ENCODE assay signal across 8 cellular contexts in genomic region chr13:29362849-29363604, GRCh38.
DNase-seq lines count a peak whose midpoint lies in the region; ATAC-seq and TF ChIP-seq lines count a peak whose summit lies in the region.

No MANE protein-coding gene starts in this region.

- peak; percentile 85 for TF ChIP-seq CTCF in PC-3 (conservative IDR thresholded peaks at IDR 0.05; ENCODE audit: low read depth, low read length)
- TF ChIP-seq CTCF in right atrium auricular region (IDR thresholded peaks at IDR 0.05): peak; percentile 87 to 89
- peak; percentile 66 to 96 (median 86) for TF ChIP-seq CTCF in sigmoid colon (IDR thresholded peaks at IDR 0.05)

- BruUV-seq in PC-3 (replicated peaks; lab: Mats Ljungman, UMichigan): no TSS peak

- H3K27me3 ChIP-seq in PC-3 (ENCODE audit: low read length): peaks cover 34% of the 10 kb centered on the region
- H3K27me3 ChIP-seq in right atrium auricular region: no peaks in the 10 kb centered on the region
- no peaks in the 10 kb centered on the region for H3K27me3 ChIP-seq in sigmoid colon

- no peak overlapping the region for H3K9ac ChIP-seq in PC-3 (ENCODE audit: low read length)

- H3K4me2 ChIP-seq in PC-3 (ENCODE audit: low read length): no peak overlapping the region

- no peaks in the 10 kb centered on the region for H3K9me2 ChIP-seq in PC-3 (replicated peaks; ENCODE audit: low read length)

- H3K9me3 ChIP-seq in PC-3 (ENCODE audit: low read length) (no peaks in the 10 kb centered on the region), right atrium auricular region (no peaks in the 10 kb centered on the region), sigmoid colon (no peaks in the 10 kb centered on the region)

- H3K36me3 ChIP-seq in PC-3 (ENCODE audit: low read depth, low read length): no peaks in the 10 kb centered on the region
- no peaks in the 10 kb centered on the region for H3K36me3 ChIP-seq in right atrium auricular region
- H3K36me3 ChIP-seq in sigmoid colon: no peaks in the 10 kb centered on the region

- DNase-seq in DMS53 (lab: John Stamatoyannopoulos, UW) (peak; percentile 80), HK-2 (ENCODE audit: unreplicated experiment) (peak; percentile 28), PC-3 (peak; percentile 69), amygdala (lab: John Stamatoyannopoulos, UW) (peak in 33 of 56 donors; percentile 5 to 67 (median 17)), right atrium auricular region (ENCODE audit: low spot score) (no peak), sigmoid colon (no peak), OCI-M2 (lab: John Stamatoyannopoulos, UW; ENCODE audit: unreplicated experiment) (no peak)

- POLR2A ChIA-PET in PC-3 (lab: Charles Lee; ENCODE audit: unreplicated experiment): interaction anchor here (0.6 kb wide), 1 partner anchor 939 kb away, joined by 5 read pairs; no protein-coding TSS in a partner anchor

- no peaks in the 10 kb centered on the region for H3K79me2 ChIP-seq in PC-3 (ENCODE audit: low read length)

- no peak for TF ChIP-seq EP300 in sigmoid colon (IDR thresholded peaks at IDR 0.05)

- 10% methylated on average over 6 of the region's 6 CpGs for WGBS in sigmoid colon, 2 donors

- ATAC-seq in GM19372 (IDR thresholded peaks at IDR 0.05; ENCODE audit: low read depth, unreplicated experiment): peak; percentile 95
- peak; percentile 73; the same call in 1 of the 2 replicates for ATAC-seq in PC-3

- CTCF ChIA-PET in PC-3 (lab: Charles Lee): no interaction called here

- no peak for TF ChIP-seq POLR2A in sigmoid colon (IDR thresholded peaks at IDR 0.05)

- H3K4me1 ChIP-seq in PC-3 (ENCODE audit: insufficient read depth, low read length): no peaks in the 10 kb centered on the region
- no peaks in the 10 kb centered on the region for H3K4me1 ChIP-seq in right atrium auricular region
- no peaks in the 10 kb centered on the region for H3K4me1 ChIP-seq in sigmoid colon

- intact Hi-C loops in PC-3 (cut with micrococcal nuclease) (loop anchor here (10.0 kb wide), 1 partner anchor 558 kb away; no protein-coding TSS in a partner anchor), sigmoid colon (cut with DNase I) (loop anchor here (5.0 to 10.0 kb wide), 3 partner anchors 112 to 561 kb away; partner anchors contain the start of gene MTUS2)

- H3K4me3 ChIP-seq in PC-3 (ENCODE audit: low read length) (no peak overlapping the region), right atrium auricular region (no peak overlapping the region), sigmoid colon (no peak overlapping the region)

- no peaks in the 10 kb centered on the region for H4K20me1 ChIP-seq in PC-3 (ENCODE audit: low read length)

- H2AFZ ChIP-seq in PC-3 (ENCODE audit: low read length): peak overlapping the region; percentile 64; the same call in 1 of the 2 replicates

- H3K27ac ChIP-seq in PC-3 (ENCODE audit: low read length) (no peak overlapping the region), right atrium auricular region (no peak overlapping the region), sigmoid colon (no peak overlapping the region)

- no peaks in the 10 kb centered on the region for H3F3A ChIP-seq in PC-3 (ENCODE audit: low read length, unreplicated experiment)

Comparison
In these comparisons a context has a peak if more than half of its experiments do, and no peak if none do; other contexts are left out.
1. DNase-seq: peak in DMS53 (single experiment), HK-2 (single experiment), PC-3 (single experiment) and amygdala (33 of 56); none in right atrium auricular region (single experiment), sigmoid colon (single experiment) and OCI-M2 (single experiment).
2. Peak in every context shown above with its lines, with median percentiles within 50 percentile points of each other: CTCF ChIP-seq.